In the genomic region with DNA sequence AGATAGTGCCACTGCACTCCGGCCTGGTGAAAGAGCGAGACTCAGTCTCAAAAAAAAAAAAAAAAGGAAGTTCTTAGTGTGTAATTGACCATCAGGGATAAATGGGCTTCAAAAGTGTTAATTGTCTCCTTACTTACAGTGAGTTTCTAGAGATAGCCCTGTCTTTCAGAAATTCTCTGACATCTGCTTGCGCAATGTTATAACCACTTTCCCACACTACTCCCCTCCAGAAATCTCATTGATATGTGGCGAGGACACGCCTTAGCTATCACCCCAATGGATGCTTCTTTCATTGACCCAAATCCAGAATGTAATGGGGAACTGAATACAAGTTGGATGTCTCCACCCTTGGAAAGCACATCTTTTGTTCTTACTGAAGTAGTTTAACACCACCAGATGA, we compare ENCODE assay signal across 1 cellular context.
TF ChIP-seq lines count a peak whose summit lies in the region.

No MANE protein-coding gene starts in this region.

TF ChIP-seq in K562, 482 proteins besides CTCF, POLR2A, EP300 and RAD21 (continued from another document):
- TF ChIP-seq PKNOX1 (IDR thresholded peaks at IDR 0.05) (no peak), OTX1 (CRISPR knock-in tag; IDR thresholded peaks at IDR 0.05) (no peak), CEBPG (CRISPR knock-in tag; IDR thresholded peaks at IDR 0.05) (0 out of 2 replicates have a peak, but pooled peaks have one; percentile 13), CEBPG (tag; conservative IDR thresholded peaks at IDR 0.05 in 1 of 2, IDR thresholded peaks at IDR 0.05 in 1 of 2) (peak; percentile 51 to 61; a peak in 3 of 4 replicates), E2F3 (CRISPR knock-in tag; IDR thresholded peaks at IDR 0.05) (no peak), CEBPB (tag; IDR thresholded peaks at IDR 0.05) (peak; percentile 88), ZNF766 (CRISPR knock-in tag; conservative IDR thresholded peaks at IDR 0.05) (no peak), CAMTA2 (CRISPR knock-in tag; conservative IDR thresholded peaks at IDR 0.05) (no peak), DDX20 (tag; IDR thresholded peaks at IDR 0.05; ENCODE audit: low read depth) (no peak), RFX7 (CRISPR knock-in tag; IDR thresholded peaks at IDR 0.05) (no peak), YY1 (IDR thresholded peaks at IDR 0.05; ENCODE audit: borderline replicate concordance in 1 of 3, control insufficient read depth in 1 of 3, extremely low read depth in 1 of 3, insufficient read depth in 3 of 3, insufficient read length in 1 of 3, insufficient replicate concordance in 2 of 3, low read depth in 1 of 3, low read length in 2 of 3) (no peak), SUPT5H (IDR thresholded peaks at IDR 0.05) (0 out of 2 replicates have a peak, but pooled peaks have one; percentile 40), RBM25 (IDR thresholded peaks at IDR 0.05; ENCODE audit: low read depth, low read length, severe bottlenecking) (no peak), HIVEP1 (CRISPR knock-in tag; IDR thresholded peaks at IDR 0.05) (no peak), SMARCA4 (IDR thresholded peaks at IDR 0.05) (no peak), KLF13 (tag; IDR thresholded peaks at IDR 0.05; ENCODE audit: borderline replicate concordance, low read depth) (no peak), XRCC4 (IDR thresholded peaks at IDR 0.05; ENCODE audit: extremely low read depth, insufficient read depth, insufficient read length) (no peak)
